Comparison of ENCODE assay signal across 9 cellular contexts in the genomic region with DNA sequence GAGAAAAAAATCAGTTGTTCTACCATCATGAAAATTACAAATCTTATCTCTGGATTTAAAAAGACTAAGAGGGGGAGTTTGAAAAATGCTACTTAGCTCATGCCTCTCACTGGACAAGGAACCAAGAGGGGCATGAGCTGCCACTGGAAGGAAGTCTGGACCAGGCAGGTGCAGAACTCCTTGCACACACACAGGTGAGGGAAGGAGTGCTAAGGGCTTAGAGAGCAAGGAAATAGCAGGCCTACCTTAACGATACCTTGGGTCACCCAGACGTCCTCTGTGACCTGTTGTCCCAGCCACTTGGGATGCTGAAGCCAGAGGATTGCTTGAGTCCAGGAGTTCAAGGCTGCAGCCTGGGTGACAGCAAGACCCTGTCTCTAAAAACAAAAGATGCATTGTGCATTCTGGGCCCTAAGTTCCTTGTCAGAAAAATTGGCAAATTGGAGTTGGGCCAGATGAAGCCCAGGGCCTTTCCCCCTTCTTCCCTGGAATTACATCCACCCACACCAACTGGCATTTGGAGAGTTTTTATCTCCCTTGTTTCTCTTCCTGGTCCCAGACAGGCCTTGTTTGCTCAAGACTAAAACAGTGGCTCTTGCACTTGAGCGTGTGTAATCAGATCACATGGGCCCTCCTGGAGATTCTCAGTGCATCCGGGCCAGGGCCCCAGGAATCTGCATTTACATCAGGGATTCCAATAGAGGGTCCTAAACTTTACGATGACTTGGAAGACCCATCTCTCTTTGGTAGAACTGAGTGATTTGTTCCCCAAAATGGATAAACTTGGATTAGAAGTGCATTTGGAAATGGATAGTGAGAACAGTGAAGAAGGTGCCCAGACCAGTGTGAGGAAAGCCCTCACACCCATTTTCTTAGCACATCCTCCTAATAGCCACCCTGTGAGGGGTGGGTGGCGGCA. TPM values are rescaled to one million over a fixed set of nuclear protein-coding genes. Genes with fewer than 3 reads are reported as not detected.
A peak's percentile ranks its signal among the peaks of the same experiment; 100 is the strongest.
DNase-seq lines count a peak whose midpoint lies in the region; ATAC-seq, FAIRE-seq and TF ChIP-seq lines count a peak whose summit lies in the region.
"Had no signal": no experiment of that assay in that cellular context is flagged by ENCODE, and none has a peak within 500 bp of the region (broad histone marks: within the 10 kb centered on the region; RNA-seq: fewer than 3 reads in every experiment).

No MANE protein-coding gene starts in this region.

- H3K27me3 ChIP-seq in cardiac muscle cell (no peaks in the 10 kb centered on the region), esophagus (ENCODE audit: control insufficient read depth in 1 of 2, insufficient read depth in 2 of 2, low read length in 2 of 2) (no peaks in the 10 kb centered on the region)

- H3K36me3 ChIP-seq in cardiac muscle cell (peaks cover 11% of the 10 kb centered on the region), esophagus (ENCODE audit: control insufficient read depth in 2 of 2, insufficient read depth in 2 of 2, low read length in 1 of 2) (peaks cover 0 to 19% of the 10 kb centered on the region in 2 donors)

- H3K4me1 ChIP-seq in cardiac muscle cell (ENCODE audit: low read depth) (peaks cover 23% of the 10 kb centered on the region), esophagus (ENCODE audit: control insufficient read depth in 2 of 2, insufficient read depth in 2 of 2, low read length in 1 of 2) (peaks cover 2 to 9% of the 10 kb centered on the region in 2 donors)

- CTCF ChIA-PET in T-cell (lab: Charles Lee), result interaction anchor here (1.0 to 3.8 kb wide), 5 partner anchors 10 to 58 kb away, joined by 3 to 26 read pairs (median 3); no protein-coding TSS in a partner anchor

- H3K9me3 Mint-ChIP-seq in T-cell, result no peaks in the 10 kb centered on the region
- no peaks in the 10 kb centered on the region for H3K9me3 Mint-ChIP-seq in progenitor cell of endocrine pancreas (ENCODE audit: low read depth)

- TF ChIP-seq POLR2A in H54 (IDR thresholded peaks at IDR 0.05; ENCODE audit: low read depth, low read length), result no peak

- H3K4me1 Mint-ChIP-seq in T-cell, result peaks cover 43 to 56% (median 55%) of the 10 kb centered on the region in 3 donors
- H3K4me1 Mint-ChIP-seq in progenitor cell of endocrine pancreas (ENCODE audit: low read depth), result peaks cover 34% of the 10 kb centered on the region

- FAIRE-seq in H54 (lab: Jason Lieb, UNC), result no peak
- FAIRE-seq: GM18507 had no signal

- intact Hi-C loops in Right ventricle myocardium inferior (cut with DNase I), result loop anchor here (5.0 kb wide), 1 partner anchor 41 kb away; no protein-coding TSS in a partner anchor

- POLR2A ChIA-PET in T-cell (lab: Charles Lee), result interaction anchor here (1.1 to 3.6 kb wide), 4 partner anchors 16 to 55 kb away, joined by 3 to 18 read pairs (median 5); no protein-coding TSS in a partner anchor

- H3K27me3 Mint-ChIP-seq in T-cell (no peaks in the 10 kb centered on the region), progenitor cell of endocrine pancreas (no peaks in the 10 kb centered on the region)

- H3K4me3 Mint-ChIP-seq in T-cell, result peak overlapping the region; percentile 92 to 99 (median 92)
- peak overlapping the region; percentile 85 for H3K4me3 Mint-ChIP-seq in progenitor cell of endocrine pancreas (ENCODE audit: low read depth)

- peaks cover 11% of the 10 kb centered on the region for H3K36me3 Mint-ChIP-seq in T-cell
- peaks cover 2% of the 10 kb centered on the region for H3K36me3 Mint-ChIP-seq in progenitor cell of endocrine pancreas (ENCODE audit: insufficient read depth)

- H3K27ac ChIP-seq in cardiac muscle cell (peak overlapping the region; percentile 80), esophagus (ENCODE audit: low read depth in 2 of 2, low read length in 1 of 2) (peak overlapping the region; percentile 93 to 94)

- no peak for ATAC-seq in Right ventricle myocardium inferior
- ATAC-seq in T-cell (replicated peaks in 1 of 4), result no peak
- no peak for ATAC-seq in GM18520 (IDR thresholded peaks at IDR 0.05; ENCODE audit: unreplicated experiment)

- DNase-seq in cardiac muscle cell (ENCODE audit: low read depth in 1 of 2, low spot score in 1 of 2) (peak in 1 of 2 donors; percentile 96), Right ventricle myocardium inferior (ENCODE audit: missing footprints) (no peak), T-cell (peak in 1 of 34 experiments; percentile 15), progenitor cell of endocrine pancreas (ENCODE audit: low spot score, unreplicated experiment) (no peak), H54 (ENCODE audit: insufficient read length, low spot score) (no peak), NCI-H2107 treated with DMSO at 0.1 percent for 48 hours (lab: John Stamatoyannopoulos, UW; ENCODE audit: unreplicated experiment) (no peak)

- WGBS in esophagus, 2 donors, result 51 to 59% methylated on average over 6 of the region's 6 CpGs

- H3K9me3 ChIP-seq in cardiac muscle cell (ENCODE audit: low read depth) (no peaks in the 10 kb centered on the region), esophagus (ENCODE audit: control insufficient read depth in 2 of 2, insufficient read depth in 1 of 2, low read depth in 1 of 2, low read length in 1 of 2) (peaks cover 0 to 2% of the 10 kb centered on the region in 2 donors)

- H3K27ac Mint-ChIP-seq in T-cell, result peak overlapping the region; percentile 93
- peak overlapping the region; percentile 21 for H3K27ac Mint-ChIP-seq in progenitor cell of endocrine pancreas

- H3K4me3 ChIP-seq in cardiac muscle cell (peak overlapping the region; percentile 93), esophagus (ENCODE audit: low read depth in 1 of 2, low read length in 2 of 2) (peak overlapping the region in 1 of 2 donors; percentile 99)

- TF ChIP-seq CTCF in cardiac muscle cell (IDR thresholded peaks at IDR 0.05; ENCODE audit: low read depth, low read length) (no peak), progenitor cell of endocrine pancreas (IDR thresholded peaks at IDR 0.05; ENCODE audit: unreplicated experiment) (no peak)

RNA-seq across cellular contexts. Expression of gene DDIT4, which starts 3.0 kb away (rescaled TPM):
- 213 and 227 TPM in 2 replicates for total RNA-seq in cardiac muscle cell
- 210 and 276 TPM in 2 replicates for polyA plus RNA-seq in cardiac muscle cell
- 71.4 TPM for total RNA-seq in Right ventricle myocardium inferior
- total RNA-seq in T-cell, result 100 to 1,000 TPM in 2 of 5 donors, 10 to 100 TPM in 3; 39.9 to 326 (median 52.1) TPM
- polyA plus RNA-seq in esophagus, result 100 to 1,000 TPM; 230 to 332 TPM
- 36.9 and 49.7 TPM in 2 replicates for total RNA-seq in progenitor cell of endocrine pancreas
